8 cellular contexts compared by ENCODE assay signal in the genomic region with DNA sequence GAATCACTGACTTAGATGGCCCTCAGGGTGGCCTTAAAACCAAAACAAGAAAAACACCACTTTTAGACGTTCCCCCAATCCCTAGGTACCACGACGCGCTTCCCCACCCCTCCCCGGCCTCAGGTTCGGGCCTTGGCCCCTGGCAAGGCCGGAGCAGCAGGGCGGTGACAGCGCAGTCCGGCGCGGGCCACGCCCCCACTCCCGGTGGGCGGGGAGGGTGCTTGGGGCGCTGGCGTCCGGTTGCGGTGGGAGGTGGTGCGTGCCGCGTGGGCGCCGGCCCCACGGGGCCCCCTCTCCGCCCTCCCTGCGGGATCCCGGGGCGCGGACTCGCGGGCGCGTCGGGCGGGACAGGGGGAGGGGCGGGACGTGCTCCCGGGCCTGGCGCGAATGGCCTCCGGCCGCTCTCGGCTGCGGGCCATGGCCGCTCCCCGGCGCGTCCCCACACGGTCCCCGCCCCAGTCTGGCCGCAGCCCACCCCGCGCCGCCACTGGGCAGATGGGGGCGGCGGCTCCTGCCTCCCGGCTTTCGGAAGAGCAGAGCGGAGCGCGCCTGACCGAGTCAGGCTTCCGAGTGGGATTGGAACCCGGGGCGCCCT.
DNase-seq lines count a peak whose midpoint lies in the region; ATAC-seq and TF ChIP-seq lines count a peak whose summit lies in the region.

No MANE protein-coding gene starts in this region.

- H3K9ac ChIP-seq in parathyroid adenoma = no peak overlapping the region

- no peaks in the 10 kb centered on the region for H3K27me3 ChIP-seq in RWPE2 (ENCODE audit: insufficient read depth, poor library complexity, severe bottlenecking)
- no peaks in the 10 kb centered on the region for H3K27me3 ChIP-seq in parathyroid adenoma (ENCODE audit: control insufficient read depth, insufficient read depth, low read length)

- H3K36me3 ChIP-seq in RWPE2 (ENCODE audit: low read depth) (no peaks in the 10 kb centered on the region), parathyroid adenoma (ENCODE audit: control insufficient read depth, insufficient read depth, low read length) (no peaks in the 10 kb centered on the region)

- TF ChIP-seq CTCF in RWPE2 (IDR thresholded peaks at IDR 0.05; ENCODE audit: poor library complexity, severe bottlenecking) (no peak), foreskin fibroblast (IDR thresholded peaks at IDR 0.05; ENCODE audit: low read depth, low read length) (no peak), parathyroid adenoma (IDR thresholded peaks at IDR 0.05) (no peak)

- no peaks in the 10 kb centered on the region for H3K79me2 ChIP-seq in parathyroid adenoma

- H3K4me3 ChIP-seq in RWPE2 (ENCODE audit: severe bottlenecking) = peak overlapping the region; percentile 31
- peak overlapping the region; percentile 53 to 69 for H3K4me3 ChIP-seq in foreskin fibroblast (ENCODE audit: low read depth in 1 of 2, low read length in 2 of 2)
- peak overlapping the region; percentile 41 for H3K4me3 ChIP-seq in parathyroid adenoma (ENCODE audit: low read depth, low read length)

- ATAC-seq in GM21737 (IDR thresholded peaks at IDR 0.05; ENCODE audit: unreplicated experiment) (peak; percentile 40), RWPE2 (ENCODE audit: low read depth) (no peak), GM21528 (IDR thresholded peaks at IDR 0.05; ENCODE audit: low FRiP score, unreplicated experiment) (no peak)

- H3K9me3 ChIP-seq in RWPE2 (ENCODE audit: severe bottlenecking) (peaks cover under 1% of the 10 kb centered on the region), parathyroid adenoma (ENCODE audit: control insufficient read depth, low read length) (no peaks in the 10 kb centered on the region)

- H3K4me1 ChIP-seq in RWPE2 (ENCODE audit: insufficient read depth, poor library complexity, severe bottlenecking) (peaks cover 24% of the 10 kb centered on the region), parathyroid adenoma (no peaks in the 10 kb centered on the region)

- DNase-seq in AG20443 (ENCODE audit: low spot score) (peak; percentile 65), RWPE2 (ENCODE audit: low spot score) (no peak), foreskin fibroblast (no peak), NCI-H2107 treated with DMSO at 0.1 percent for 48 hours (lab: John Stamatoyannopoulos, UW; ENCODE audit: unreplicated experiment) (no peak), EL (no peak)

- H2AFZ ChIP-seq in parathyroid adenoma = peak overlapping the region; percentile 99

- peak overlapping the region; percentile 73 for H3K4me2 ChIP-seq in parathyroid adenoma (ENCODE audit: low read length)

- H3K27ac ChIP-seq in RWPE2 (ENCODE audit: poor library complexity, severe bottlenecking) (no peak overlapping the region), parathyroid adenoma (peak overlapping the region; percentile 68)
